ENCODE assay signal across 11 cellular contexts in the genomic region with DNA sequence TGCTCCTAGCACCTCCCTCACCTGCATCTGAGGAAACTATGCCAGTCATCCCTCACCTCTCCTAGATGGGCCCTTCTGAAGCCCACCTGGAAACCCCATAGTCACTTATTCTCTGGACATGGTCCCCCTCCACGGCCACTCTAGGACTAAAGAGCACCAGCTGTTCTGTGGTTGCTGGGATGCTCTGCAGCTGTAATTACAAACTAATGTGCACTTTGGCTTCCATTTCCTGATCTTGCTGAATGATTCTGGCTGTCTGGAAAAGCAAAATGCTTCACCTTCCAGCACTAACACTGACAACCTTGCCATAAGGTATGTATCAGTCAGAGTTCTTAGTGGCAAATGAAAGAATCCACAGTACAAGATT. TPM values are rescaled to one million over a fixed set of nuclear protein-coding genes. Genes with fewer than 3 reads are reported as not detected.
A peak's percentile ranks its signal among the peaks of the same experiment; 100 is the strongest.
DNase-seq lines count a peak whose midpoint lies in the region; ATAC-seq and TF ChIP-seq lines count a peak whose summit lies in the region.
"Had no signal": no experiment of that assay in that cellular context is flagged by ENCODE, and none has a peak within 500 bp of the region (broad histone marks: within the 10 kb centered on the region; RNA-seq: fewer than 3 reads in every experiment).

No MANE protein-coding gene starts in this region.

- 18 to 39% (median 22%) methylated on average over 1 of the region's 1 CpG for WGBS in psoas muscle, 3 donors

- peak; percentile 20 for DNase-seq in AG08395 (ENCODE audit: low spot score)
- DNase-seq in Right ventricle myocardium superior = no peak
- no peak for DNase-seq in psoas muscle
- no peak for DNase-seq in activated naive CD4-positive, alpha-beta T cell treated with anti-CD3 and anti-CD28 coated beads, Interleukin-2, amount 10 ng/mL, durations not matched to agents 7 days and 5 days
- DNase-seq in HUDEP-2 (lab: John Stamatoyannopoulos, UW; ENCODE audit: unreplicated experiment in 76 of 76) = no peak
- no peak for DNase-seq in islet precursor cell
- no peak for DNase-seq in NCI-H1930 (lab: John Stamatoyannopoulos, UW)
- DNase-seq: activated naive CD4-positive, alpha-beta T cell; CD4-positive, alpha-beta T cell; NCI-H1048 had no signal

- peaks cover 6% of the 10 kb centered on the region for H3K27me3 Mint-ChIP-seq in activated naive CD4-positive, alpha-beta T cell treated with anti-CD3 and anti-CD28 coated beads, Interleukin-2, amount 10 ng/mL, durations not matched to agents 7 days and 5 days
- H3K27me3 Mint-ChIP-seq: CD4-positive, alpha-beta T cell had no signal

- ATAC-seq in SK-N-SH treated with all-trans-retinoic acid at 6 μM for 48 hours (peak; percentile 30), Right ventricle myocardium superior (ENCODE audit: poor library complexity) (peak; percentile 53), psoas muscle (peak in 2 of 4 donors; percentile 29 to 39)

- no peaks in the 10 kb centered on the region for H3K36me3 ChIP-seq in psoas muscle (ENCODE audit: insufficient read depth in 1 of 2, low read depth in 1 of 2)

- CTCF ChIA-PET in activated naive CD4-positive, alpha-beta T cell treated with anti-CD3 and anti-CD28 coated beads, Interleukin-2, amount 10 ng/mL, durations not matched to agents 7 days and 5 days (lab: Charles Lee) = interaction anchor here (0.9 kb wide), 1 partner anchor 187 kb away, joined by 3 read pairs; no protein-coding TSS in a partner anchor

- intact Hi-C loops in Right ventricle myocardium superior (cut with DNase I) = loop anchor here (5.0 kb wide), 1 partner anchor 84 kb away; a partner anchor contains a TSS
- intact Hi-C loops in psoas muscle (cut with DNase I) = no loop called here

- no peaks in the 10 kb centered on the region for H3K4me1 Mint-ChIP-seq in activated naive CD4-positive, alpha-beta T cell treated with anti-CD3 and anti-CD28 coated beads, Interleukin-2, amount 10 ng/mL, durations not matched to agents 7 days and 5 days

- no peaks in the 10 kb centered on the region for H3K9me3 Mint-ChIP-seq in activated naive CD4-positive, alpha-beta T cell treated with anti-CD3 and anti-CD28 coated beads, Interleukin-2, amount 10 ng/mL, durations not matched to agents 7 days and 5 days
- H3K9me3 Mint-ChIP-seq: CD4-positive, alpha-beta T cell had no signal

- H3K4me3 ChIP-seq in psoas muscle = no peak overlapping the region

- H3K27me3 ChIP-seq in psoas muscle (ENCODE audit: insufficient read depth in 3 of 3, low read length in 2 of 3) = no peaks in the 10 kb centered on the region

- no peaks in the 10 kb centered on the region for H3K36me3 Mint-ChIP-seq in activated naive CD4-positive, alpha-beta T cell treated with anti-CD3 and anti-CD28 coated beads, Interleukin-2, amount 10 ng/mL, durations not matched to agents 7 days and 5 days

- TF ChIP-seq CTCF in psoas muscle (IDR thresholded peaks at IDR 0.05) = no peak

- peaks cover 4% of the 10 kb centered on the region for H3K4me1 ChIP-seq in psoas muscle

- no peak overlapping the region for H3K27ac Mint-ChIP-seq in activated naive CD4-positive, alpha-beta T cell treated with anti-CD3 and anti-CD28 coated beads, Interleukin-2, amount 10 ng/mL, durations not matched to agents 7 days and 5 days
- H3K27ac Mint-ChIP-seq: CD4-positive, alpha-beta T cell had no signal

- H3K4me3 Mint-ChIP-seq in activated naive CD4-positive, alpha-beta T cell treated with anti-CD3 and anti-CD28 coated beads, Interleukin-2, amount 10 ng/mL, durations not matched to agents 7 days and 5 days = no peak overlapping the region
- H3K4me3 Mint-ChIP-seq: CD4-positive, alpha-beta T cell had no signal

- H3K9me3 ChIP-seq in psoas muscle = no peaks in the 10 kb centered on the region

- H3K27ac ChIP-seq in psoas muscle = peak overlapping the region; percentile 73

TF ChIP-seq in SK-N-SH treated with all-trans-retinoic acid at 6 μM for 48 hours, 23 proteins besides CTCF, POLR2A, EP300 and RAD21 (continues in another document):
- no peak for TF ChIP-seq ZNF8 (CRISPR knock-in tag; IDR thresholded peaks at IDR 0.05)
- TF ChIP-seq CSDC2 (CRISPR knock-in tag; IDR thresholded peaks at IDR 0.05) = no peak
- TF ChIP-seq, protein P1, sequence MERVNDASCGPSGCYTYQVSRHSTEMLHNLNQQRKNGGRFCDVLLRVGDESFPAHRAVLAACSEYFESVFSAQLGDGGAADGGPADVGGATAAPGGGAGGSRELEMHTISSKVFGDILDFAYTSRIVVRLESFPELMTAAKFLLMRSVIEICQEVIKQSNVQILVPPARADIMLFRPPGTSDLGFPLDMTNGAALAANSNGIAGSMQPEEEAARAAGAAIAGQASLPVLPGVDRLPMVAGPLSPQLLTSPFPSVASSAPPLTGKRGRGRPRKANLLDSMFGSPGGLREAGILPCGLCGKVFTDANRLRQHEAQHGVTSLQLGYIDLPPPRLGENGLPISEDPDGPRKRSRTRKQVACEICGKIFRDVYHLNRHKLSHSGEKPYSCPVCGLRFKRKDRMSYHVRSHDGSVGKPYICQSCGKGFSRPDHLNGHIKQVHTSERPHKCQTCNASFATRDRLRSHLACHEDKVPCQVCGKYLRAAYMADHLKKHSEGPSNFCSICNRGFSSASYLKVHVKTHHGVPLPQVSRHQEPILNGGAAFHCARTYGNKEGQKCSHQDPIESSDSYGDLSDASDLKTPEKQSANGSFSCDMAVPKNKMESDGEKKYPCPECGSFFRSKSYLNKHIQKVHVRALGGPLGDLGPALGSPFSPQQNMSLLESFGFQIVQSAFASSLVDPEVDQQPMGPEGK (CRISPR knock-in tag; IDR thresholded peaks at IDR 0.05; ENCODE audit: borderline replicate concordance) = no peak
- TF ChIP-seq BACH2 (CRISPR knock-in tag; IDR thresholded peaks at IDR 0.05; ENCODE audit: borderline replicate concordance) = no peak
- TF ChIP-seq, protein P2, sequence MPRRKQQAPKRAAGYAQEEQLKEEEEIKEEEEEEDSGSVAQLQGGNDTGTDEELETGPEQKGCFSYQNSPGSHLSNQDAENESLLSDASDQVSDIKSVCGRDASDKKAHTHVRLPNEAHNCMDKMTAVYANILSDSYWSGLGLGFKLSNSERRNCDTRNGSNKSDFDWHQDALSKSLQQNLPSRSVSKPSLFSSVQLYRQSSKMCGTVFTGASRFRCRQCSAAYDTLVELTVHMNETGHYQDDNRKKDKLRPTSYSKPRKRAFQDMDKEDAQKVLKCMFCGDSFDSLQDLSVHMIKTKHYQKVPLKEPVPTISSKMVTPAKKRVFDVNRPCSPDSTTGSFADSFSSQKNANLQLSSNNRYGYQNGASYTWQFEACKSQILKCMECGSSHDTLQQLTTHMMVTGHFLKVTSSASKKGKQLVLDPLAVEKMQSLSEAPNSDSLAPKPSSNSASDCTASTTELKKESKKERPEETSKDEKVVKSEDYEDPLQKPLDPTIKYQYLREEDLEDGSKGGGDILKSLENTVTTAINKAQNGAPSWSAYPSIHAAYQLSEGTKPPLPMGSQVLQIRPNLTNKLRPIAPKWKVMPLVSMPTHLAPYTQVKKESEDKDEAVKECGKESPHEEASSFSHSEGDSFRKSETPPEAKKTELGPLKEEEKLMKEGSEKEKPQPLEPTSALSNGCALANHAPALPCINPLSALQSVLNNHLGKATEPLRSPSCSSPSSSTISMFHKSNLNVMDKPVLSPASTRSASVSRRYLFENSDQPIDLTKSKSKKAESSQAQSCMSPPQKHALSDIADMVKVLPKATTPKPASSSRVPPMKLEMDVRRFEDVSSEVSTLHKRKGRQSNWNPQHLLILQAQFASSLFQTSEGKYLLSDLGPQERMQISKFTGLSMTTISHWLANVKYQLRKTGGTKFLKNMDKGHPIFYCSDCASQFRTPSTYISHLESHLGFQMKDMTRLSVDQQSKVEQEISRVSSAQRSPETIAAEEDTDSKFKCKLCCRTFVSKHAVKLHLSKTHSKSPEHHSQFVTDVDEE (CRISPR knock-in tag; IDR thresholded peaks at IDR 0.05) = no peak
- no peak for TF ChIP-seq RARB (CRISPR knock-in tag; IDR thresholded peaks at IDR 0.05)
- TF ChIP-seq OSR1 (CRISPR knock-in tag; IDR thresholded peaks at IDR 0.05) = no peak
- TF ChIP-seq ZFP30 (CRISPR knock-in tag; IDR thresholded peaks at IDR 0.05) = no peak
- TF ChIP-seq ZFP3 (CRISPR knock-in tag; IDR thresholded peaks at IDR 0.05) = no peak
- TF ChIP-seq, protein P3, sequence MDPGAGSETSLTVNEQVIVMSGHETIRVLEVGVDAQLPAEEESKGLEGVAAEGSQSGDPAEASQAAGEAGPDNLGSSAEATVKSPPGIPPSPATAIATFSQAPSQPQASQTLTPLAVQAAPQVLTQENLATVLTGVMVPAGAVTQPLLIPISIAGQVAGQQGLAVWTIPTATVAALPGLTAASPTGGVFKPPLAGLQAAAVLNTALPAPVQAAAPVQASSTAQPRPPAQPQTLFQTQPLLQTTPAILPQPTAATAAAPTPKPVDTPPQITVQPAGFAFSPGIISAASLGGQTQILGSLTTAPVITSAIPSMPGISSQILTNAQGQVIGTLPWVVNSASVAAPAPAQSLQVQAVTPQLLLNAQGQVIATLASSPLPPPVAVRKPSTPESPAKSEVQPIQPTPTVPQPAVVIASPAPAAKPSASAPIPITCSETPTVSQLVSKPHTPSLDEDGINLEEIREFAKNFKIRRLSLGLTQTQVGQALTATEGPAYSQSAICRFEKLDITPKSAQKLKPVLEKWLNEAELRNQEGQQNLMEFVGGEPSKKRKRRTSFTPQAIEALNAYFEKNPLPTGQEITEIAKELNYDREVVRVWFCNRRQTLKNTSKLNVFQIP (CRISPR knock-in tag; IDR thresholded peaks at IDR 0.05; ENCODE audit: borderline replicate concordance, low read depth) = no peak
- no peak for TF ChIP-seq PPARA (CRISPR knock-in tag; IDR thresholded peaks at IDR 0.05; ENCODE audit: borderline replicate concordance)
- no peak for TF ChIP-seq TCF4 (CRISPR knock-in tag; IDR thresholded peaks at IDR 0.05; ENCODE audit: borderline replicate concordance)
- TF ChIP-seq, protein P4, sequence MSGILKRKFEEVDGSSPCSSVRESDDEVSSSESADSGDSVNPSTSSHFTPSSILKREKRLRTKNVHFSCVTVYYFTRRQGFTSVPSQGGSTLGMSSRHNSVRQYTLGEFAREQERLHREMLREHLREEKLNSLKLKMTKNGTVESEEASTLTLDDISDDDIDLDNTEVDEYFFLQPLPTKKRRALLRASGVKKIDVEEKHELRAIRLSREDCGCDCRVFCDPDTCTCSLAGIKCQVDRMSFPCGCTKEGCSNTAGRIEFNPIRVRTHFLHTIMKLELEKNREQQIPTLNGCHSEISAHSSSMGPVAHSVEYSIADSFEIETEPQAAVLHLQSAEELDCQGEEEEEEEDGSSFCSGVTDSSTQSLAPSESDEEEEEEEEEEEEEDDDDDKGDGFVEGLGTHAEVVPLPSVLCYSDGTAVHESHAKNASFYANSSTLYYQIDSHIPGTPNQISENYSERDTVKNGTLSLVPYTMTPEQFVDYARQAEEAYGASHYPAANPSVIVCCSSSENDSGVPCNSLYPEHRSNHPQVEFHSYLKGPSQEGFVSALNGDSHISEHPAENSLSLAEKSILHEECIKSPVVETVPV (CRISPR knock-in tag; IDR thresholded peaks at IDR 0.05) = no peak
- TF ChIP-seq ZNF565 (CRISPR knock-in tag; conservative IDR thresholded peaks at IDR 0.05; ENCODE audit: low read depth) = no peak

RNA-seq across cellular contexts. Expression of a gene that starts 48.7 kb away (rescaled TPM):
- total RNA-seq in Right ventricle myocardium superior (19.8 TPM), psoas muscle (10 to 100 TPM; 26.2 to 31.5 (median 28.0) TPM)
- polyA plus RNA-seq in psoas muscle = 10 to 100 TPM; 15.5 to 30.6 (median 19.4) TPM
